ENCODE assay signal across 28 cellular contexts in genomic region chr7:664402-664775, GRCh38.
DNase-seq lines count a peak whose midpoint lies in the region; ATAC-seq and TF ChIP-seq lines count a peak whose summit lies in the region.
"Had no signal": no experiment of that assay in that cellular context is flagged by ENCODE, and none has a peak within 500 bp of the region (broad histone marks: within the 10 kb centered on the region; RNA-seq: fewer than 3 reads in every experiment).

No MANE protein-coding gene starts in this region.

- CTCF ChIA-PET in WTC11 (lab: Charles Lee): interaction anchor here (2.9 kb wide), 1 partner anchor 342 kb away, joined by 12 read pairs; no protein-coding TSS in a partner anchor

- H3K27ac Mint-ChIP-seq in WTC11 (peak overlapping the region; percentile 94; the same call in 1 of the 2 replicates), endodermal cell (no peak overlapping the region)
- H3K27ac Mint-ChIP-seq: activated naive CD4-positive, alpha-beta T cell treated with anti-CD3 and anti-CD28 coated beads, Interleukin-2, amount 50 U/mL, for 72 hours; activated T-helper 17 cell treated with anti-CD3 and anti-CD28 coated beads, Interleukin-2, amount 50 U/mL, for 72 hours had no signal

- ATAC-seq in WTC11 (no peak), thoracic aorta (ENCODE audit: insufficient number of reproducible peaks, low FRiP score, low read depth) (no peak), upper lobe of right lung (no peak)
- ATAC-seq: activated CD8-positive, alpha-beta T cell treated with anti-CD3 and anti-CD28 coated beads, Interleukin-2, amount 10 ng/mL, durations not matched to agents 7 days and 5 days; activated naive CD4-positive, alpha-beta T cell treated with anti-CD3 and anti-CD28 coated beads, Interleukin-2, amount 50 U/mL, for 72 hours; activated T-helper 17 cell treated with anti-CD3 and anti-CD28 coated beads, Interleukin-2, amount 50 U/mL, for 72 hours; Panc1 had no signal

- H3K9me3 ChIP-seq in HUES48 (ENCODE audit: control insufficient read depth, insufficient read depth, low read length) (no peaks in the 10 kb centered on the region), thoracic aorta (no peaks in the 10 kb centered on the region), upper lobe of right lung (no peaks in the 10 kb centered on the region), endodermal cell (ENCODE audit: control insufficient read depth, low read length) (no peaks in the 10 kb centered on the region)
- H3K9me3 ChIP-seq: breast epithelium, prostate gland had no signal

- H3K4me1 ChIP-seq in HUES48 (ENCODE audit: control insufficient read depth, insufficient read depth, low read length) (peaks cover 16% of the 10 kb centered on the region), thoracic aorta (ENCODE audit: control insufficient read depth in 1 of 2, low read depth in 2 of 2) (peaks cover 5 to 47% of the 10 kb centered on the region in 2 donors), upper lobe of right lung (peaks cover 28% of the 10 kb centered on the region), endodermal cell (ENCODE audit: control insufficient read depth, insufficient read depth, low read length) (no peaks in the 10 kb centered on the region)
- H3K4me1 ChIP-seq: breast epithelium had no signal

- H3K4me3 Mint-ChIP-seq in WTC11 (no peak overlapping the region), endodermal cell (no peak overlapping the region)
- H3K4me3 Mint-ChIP-seq: activated CD8-positive, alpha-beta T cell treated with anti-CD3 and anti-CD28 coated beads, Interleukin-2, amount 10 ng/mL, durations not matched to agents 7 days and 5 days; activated T-helper 17 cell treated with anti-CD3 and anti-CD28 coated beads, Interleukin-2, amount 50 U/mL, for 72 hours; naive B cell had no signal

- H3K4me3 ChIP-seq in HUES48 (ENCODE audit: low read depth, low read length) (no peak overlapping the region), thoracic aorta (no peak overlapping the region), upper lobe of right lung (no peak overlapping the region), endodermal cell (ENCODE audit: low read length) (no peak overlapping the region)
- H3K4me3 ChIP-seq: BLaER1, breast epithelium, prostate gland had no signal

- TF ChIP-seq CTCF in WTC11 (IDR thresholded peaks at IDR 0.05) (no peak), thoracic aorta (IDR thresholded peaks at IDR 0.05) (peak; percentile 0), upper lobe of right lung (IDR thresholded peaks at IDR 0.05) (no peak), endodermal cell (conservative IDR thresholded peaks at IDR 0.05) (no peak)

- H3K27ac ChIP-seq in HUES48 (ENCODE audit: low read depth, low read length) (peak overlapping the region; percentile 89), thoracic aorta (peak overlapping the region; percentile 3 to 62), upper lobe of right lung (no peak overlapping the region), endodermal cell (ENCODE audit: low read depth, low read length) (no peak overlapping the region)
- H3K27ac ChIP-seq: BLaER1, epithelial cell of prostate, prostate gland had no signal

- H3K27me3 ChIP-seq in HUES48 (ENCODE audit: control insufficient read depth, insufficient read depth, low read length) (no peaks in the 10 kb centered on the region), thoracic aorta (replicated peaks; ENCODE audit: insufficient read depth) (no peaks in the 10 kb centered on the region), upper lobe of right lung (no peaks in the 10 kb centered on the region), endodermal cell (ENCODE audit: control insufficient read depth, insufficient read depth, low read length, poor library complexity, severe bottlenecking) (no peaks in the 10 kb centered on the region)
- H3K27me3 ChIP-seq: BLaER1, breast epithelium had no signal

- DNase-seq in WTC11 (ENCODE audit: low spot score) (no peak), myocyte (ENCODE audit: low read depth) (peak; percentile 65), thoracic aorta (ENCODE audit: low spot score) (no peak), NCI-H1436 treated with DMSO at 0.1 percent for 48 hours (lab: John Stamatoyannopoulos, UW) (no peak), upper lobe of right lung (no peak), endodermal cell (no peak)
- DNase-seq: activated CD8-positive, alpha-beta T cell treated with anti-CD3 and anti-CD28 coated beads, Interleukin-2, amount 10 ng/mL, durations not matched to agents 7 days and 5 days; amygdala; effector CD8-positive, alpha-beta T cell; EL; HCEC 1CT; Kasumi-1; naive B cell; NCI-H146; NCI-H748 treated with DMSO at 0.1 percent for 48 hours; nucleus accumbens; SHP77 treated with DMSO at 0.1 percent for 48 hours; stimulated activated CD4-positive, alpha-beta T cell treated with anti-CD3 and anti-CD28 coated beads, Interleukin-15, amount 100 ng/mL, for 24 hours; stimulated activated CD4-positive, alpha-beta T cell treated with anti-CD3 and anti-CD28 coated beads, Interleukin-4, amount 100 ng/mL, for 4 hours; T-helper 2 cell had no signal

- H3K27me3 Mint-ChIP-seq in WTC11 (ENCODE audit: low read depth) (no peaks in the 10 kb centered on the region), endodermal cell (ENCODE audit: insufficient read depth) (no peaks in the 10 kb centered on the region)
- H3K27me3 Mint-ChIP-seq: activated T-helper 17 cell treated with anti-CD3 and anti-CD28 coated beads, Interleukin-2, amount 50 U/mL, for 72 hours; naive B cell had no signal

- H3K4me1 Mint-ChIP-seq in WTC11 (peaks cover 32% of the 10 kb centered on the region), endodermal cell (no peaks in the 10 kb centered on the region)
- H3K4me1 Mint-ChIP-seq: activated T-helper 17 cell treated with anti-CD3 and anti-CD28 coated beads, Interleukin-2, amount 50 U/mL, for 72 hours had no signal

- H3K9me3 Mint-ChIP-seq in WTC11 (peaks cover 8% of the 10 kb centered on the region), endodermal cell (peaks cover 9% of the 10 kb centered on the region)
- H3K9me3 Mint-ChIP-seq: activated T-helper 17 cell treated with anti-CD3 and anti-CD28 coated beads, Interleukin-2, amount 50 U/mL, for 72 hours had no signal

- POLR2A ChIA-PET in WTC11 (lab: Charles Lee): interaction anchor here (0.6 kb wide), 1 partner anchor 49 kb away, joined by 8 read pairs; no protein-coding TSS in a partner anchor

- H3K9ac ChIP-seq in HUES48 (ENCODE audit: low read depth, low read length) (no peak overlapping the region), endodermal cell (ENCODE audit: extremely low read depth, low read length, poor library complexity, severe bottlenecking) (no peak overlapping the region)
- H3K9ac ChIP-seq: BLaER1 had no signal

- H3K36me3 Mint-ChIP-seq in WTC11 (peaks cover 10% of the 10 kb centered on the region), endodermal cell (ENCODE audit: low read depth) (peaks cover 10% of the 10 kb centered on the region)

- WGBS in endodermal cell (ENCODE audit: insufficient coverage in 1 of 2, insufficient read length in 1 of 2), 2 experiments: 87 to 94% methylated on average over 4 to 7 of the region's 7 CpGs

- intact Hi-C loops in upper lobe of right lung (cut with DNase I): no loop called here

- H3K36me3 ChIP-seq in HUES48 (ENCODE audit: control insufficient read depth, insufficient read depth, low read length) (peaks cover 8% of the 10 kb centered on the region), thoracic aorta (no peaks in the 10 kb centered on the region), upper lobe of right lung (no peaks in the 10 kb centered on the region), endodermal cell (ENCODE audit: control insufficient read depth, insufficient read depth, low read length) (no peaks in the 10 kb centered on the region)
- H3K36me3 ChIP-seq: breast epithelium, prostate gland had no signal

TF ChIP-seq in WTC11, 78 proteins besides CTCF, POLR2A, EP300 and RAD21 (continues in another document):
- TF ChIP-seq, protein P1, sequence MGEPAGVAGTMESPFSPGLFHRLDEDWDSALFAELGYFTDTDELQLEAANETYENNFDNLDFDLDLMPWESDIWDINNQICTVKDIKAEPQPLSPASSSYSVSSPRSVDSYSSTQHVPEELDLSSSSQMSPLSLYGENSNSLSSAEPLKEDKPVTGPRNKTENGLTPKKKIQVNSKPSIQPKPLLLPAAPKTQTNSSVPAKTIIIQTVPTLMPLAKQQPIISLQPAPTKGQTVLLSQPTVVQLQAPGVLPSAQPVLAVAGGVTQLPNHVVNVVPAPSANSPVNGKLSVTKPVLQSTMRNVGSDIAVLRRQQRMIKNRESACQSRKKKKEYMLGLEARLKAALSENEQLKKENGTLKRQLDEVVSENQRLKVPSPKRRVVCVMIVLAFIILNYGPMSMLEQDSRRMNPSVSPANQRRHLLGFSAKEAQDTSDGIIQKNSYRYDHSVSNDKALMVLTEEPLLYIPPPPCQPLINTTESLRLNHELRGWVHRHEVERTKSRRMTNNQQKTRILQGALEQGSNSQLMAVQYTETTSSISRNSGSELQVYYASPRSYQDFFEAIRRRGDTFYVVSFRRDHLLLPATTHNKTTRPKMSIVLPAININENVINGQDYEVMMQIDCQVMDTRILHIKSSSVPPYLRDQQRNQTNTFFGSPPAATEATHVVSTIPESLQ (CRISPR knock-in tag; IDR thresholded peaks at IDR 0.05): no peak
- TF ChIP-seq CREM (CRISPR knock-in tag; IDR thresholded peaks at IDR 0.05): no peak
- no peak for TF ChIP-seq ZNF121 (CRISPR knock-in tag; IDR thresholded peaks at IDR 0.05)
- no peak for TF ChIP-seq ELF4 (CRISPR knock-in tag; IDR thresholded peaks at IDR 0.05; ENCODE audit: low read depth)
- TF ChIP-seq OVOL2 (CRISPR knock-in tag; IDR thresholded peaks at IDR 0.05; ENCODE audit: borderline replicate concordance): no peak
- no peak for TF ChIP-seq FOXK1 (CRISPR knock-in tag; IDR thresholded peaks at IDR 0.05)
- TF ChIP-seq IRF1 (CRISPR knock-in tag; IDR thresholded peaks at IDR 0.05): no peak
- TF ChIP-seq ZNF317 (CRISPR knock-in tag; IDR thresholded peaks at IDR 0.05; ENCODE audit: borderline replicate concordance, low read depth): no peak
- no peak for TF ChIP-seq NR2C2 (CRISPR knock-in tag; IDR thresholded peaks at IDR 0.05)

Comparison
In these comparisons a context has a peak if more than half of its experiments do, and no peak if none do; other contexts are left out.
1. H3K27ac ChIP-seq: peak in HUES48 (single experiment) and thoracic aorta (2 of 2); none in upper lobe of right lung (single experiment) and endodermal cell (single experiment).